22 cellular contexts compared by ENCODE assay signal in genomic region chr4:19005211-19005610, GRCh38.
DNase-seq lines count a peak whose midpoint lies in the region; ATAC-seq and TF ChIP-seq lines count a peak whose summit lies in the region.
"Had no signal": no experiment of that assay in that cellular context is flagged by ENCODE, and none has a peak within 500 bp of the region (broad histone marks: within the 10 kb centered on the region; RNA-seq: fewer than 3 reads in every experiment).

No MANE protein-coding gene starts in this region.

- no peaks in the 10 kb centered on the region for H3K27me3 ChIP-seq in AG04450 (ENCODE audit: control insufficient read depth, insufficient read depth, low read length)
- H3K27me3 ChIP-seq in H7 (ENCODE audit: control insufficient read depth, insufficient read depth, low read length): no peaks in the 10 kb centered on the region
- no peaks in the 10 kb centered on the region for H3K27me3 ChIP-seq in mesendoderm (ENCODE audit: insufficient read depth, low read length, poor library complexity)
- no peaks in the 10 kb centered on the region for H3K27me3 ChIP-seq in ascending aorta
- no peaks in the 10 kb centered on the region for H3K27me3 ChIP-seq in tibial artery
- H3K27me3 ChIP-seq: tibial nerve had no signal

- CTCF ChIA-PET in AG04450 (lab: Charles Lee): no interaction called here
- CTCF ChIA-PET in activated CD4-positive, alpha-beta T cell treated with anti-CD3 and anti-CD28 coated beads, Interleukin-2, amount 10 ng/mL, durations not matched to agents 7 days and 5 days (lab: Charles Lee): no interaction called here

- H3K4me3 ChIP-seq in AG04450 (ENCODE audit: low read depth, low read length): no peak overlapping the region
- H3K4me3 ChIP-seq in H7 (ENCODE audit: insufficient read depth, low read depth, low read length): no peak overlapping the region
- no peak overlapping the region for H3K4me3 ChIP-seq in mesendoderm (ENCODE audit: low read length)
- H3K4me3 ChIP-seq in ascending aorta: no peak overlapping the region
- no peak overlapping the region for H3K4me3 ChIP-seq in tibial artery
- H3K4me3 ChIP-seq: tibial nerve had no signal

- H3K4me3 Mint-ChIP-seq in stimulated activated effector memory CD8-positive, alpha-beta T cell treated with anti-CD3 and anti-CD28 coated beads, Interleukin-12 subunit alpha, Interleukin-12 subunit beta, amount 100 ng/mL, for 72 hours: no peak overlapping the region
- no peak overlapping the region for H3K4me3 Mint-ChIP-seq in activated CD4-positive, alpha-beta T cell treated with anti-CD3 and anti-CD28 coated beads, Interleukin-2, amount 10 ng/mL, durations not matched to agents 7 days and 5 days
- H3K4me3 Mint-ChIP-seq: activated CD4-positive, alpha-beta memory T cell treated with anti-CD3 and anti-CD28 coated beads, Interleukin-2, amount 10 ng/mL, durations not matched to agents 7 days and 5 days; activated T-cell treated with anti-CD3 and anti-CD28 coated beads, Interleukin-2, amount 50 U/mL, for 24 hours; CD4-positive, alpha-beta memory T cell; immature natural killer cell; natural killer cell treated with Interleukin-12 subunit alpha and Interleukin-12 subunit beta and Interleukin-15 and Interleukin-18, amount 100 ng/mL, for 72 hours; T-helper 17 cell had no signal

- H3K9me3 Mint-ChIP-seq in stimulated activated effector memory CD8-positive, alpha-beta T cell treated with anti-CD3 and anti-CD28 coated beads, Interleukin-12 subunit alpha, Interleukin-12 subunit beta, amount 100 ng/mL, for 72 hours: peaks cover 17% of the 10 kb centered on the region
- peaks cover 11% of the 10 kb centered on the region for H3K9me3 Mint-ChIP-seq in activated CD4-positive, alpha-beta T cell treated with anti-CD3 and anti-CD28 coated beads, Interleukin-2, amount 10 ng/mL, durations not matched to agents 7 days and 5 days

- no peak for ATAC-seq in stimulated activated effector memory CD8-positive, alpha-beta T cell treated with anti-CD3 and anti-CD28 coated beads, Interleukin-12 subunit alpha, Interleukin-12 subunit beta, amount 100 ng/mL, for 72 hours
- ATAC-seq: natural killer cell treated with Interleukin-12 subunit alpha and Interleukin-12 subunit beta and Interleukin-15 and Interleukin-18, amount 100 ng/mL, for 72 hours; T-helper 17 cell had no signal

- no CpG with 5 or more reads among the region's 1 CpG for WGBS in mesendoderm (ENCODE audit: extremely low coverage, insufficient coverage, low lambda C conversion rate)

- H3K4me1 ChIP-seq in mesendoderm (ENCODE audit: control insufficient read depth, low read depth, low read length): no peaks in the 10 kb centered on the region
- no peaks in the 10 kb centered on the region for H3K4me1 ChIP-seq in ascending aorta
- H3K4me1 ChIP-seq in tibial artery: no peaks in the 10 kb centered on the region
- H3K4me1 ChIP-seq: tibial nerve had no signal

- H3K36me3 Mint-ChIP-seq in stimulated activated effector memory CD8-positive, alpha-beta T cell treated with anti-CD3 and anti-CD28 coated beads, Interleukin-12 subunit alpha, Interleukin-12 subunit beta, amount 100 ng/mL, for 72 hours: no peaks in the 10 kb centered on the region
- no peaks in the 10 kb centered on the region for H3K36me3 Mint-ChIP-seq in activated CD4-positive, alpha-beta T cell treated with anti-CD3 and anti-CD28 coated beads, Interleukin-2, amount 10 ng/mL, durations not matched to agents 7 days and 5 days (ENCODE audit: low read depth)
- H3K36me3 Mint-ChIP-seq: CD4-positive, alpha-beta memory T cell; immature natural killer cell; natural killer cell treated with Interleukin-12 subunit alpha and Interleukin-12 subunit beta and Interleukin-15 and Interleukin-18, amount 100 ng/mL, for 72 hours had no signal

- no peaks in the 10 kb centered on the region for H3K79me2 ChIP-seq in mesendoderm (ENCODE audit: control insufficient read depth, insufficient read depth, low read length)

- H4K5ac ChIP-seq in mesendoderm (ENCODE audit: low read length): no peak overlapping the region

- H3K27ac ChIP-seq in AG04450 (ENCODE audit: low read depth, low read length): no peak overlapping the region
- peak overlapping the region; percentile 36 for H3K27ac ChIP-seq in mesendoderm (ENCODE audit: low read depth, low read length)
- H3K27ac ChIP-seq in ascending aorta: no peak overlapping the region
- H3K27ac ChIP-seq in tibial artery: no peak overlapping the region
- H3K27ac ChIP-seq: tibial nerve, WERI-Rb-1 had no signal

- H3K4me1 Mint-ChIP-seq in stimulated activated effector memory CD8-positive, alpha-beta T cell treated with anti-CD3 and anti-CD28 coated beads, Interleukin-12 subunit alpha, Interleukin-12 subunit beta, amount 100 ng/mL, for 72 hours: no peaks in the 10 kb centered on the region
- H3K4me1 Mint-ChIP-seq in activated CD4-positive, alpha-beta T cell treated with anti-CD3 and anti-CD28 coated beads, Interleukin-2, amount 10 ng/mL, durations not matched to agents 7 days and 5 days: no peaks in the 10 kb centered on the region
- H3K4me1 Mint-ChIP-seq: activated CD4-positive, alpha-beta memory T cell treated with anti-CD3 and anti-CD28 coated beads, Interleukin-2, amount 10 ng/mL, durations not matched to agents 7 days and 5 days; CD4-positive, alpha-beta memory T cell; immature natural killer cell; T-helper 17 cell had no signal

- DNase-seq in AG04450 (ENCODE audit: low read depth, low spot score) (peak; percentile 24), H7 (peak; percentile 1), dedifferentiated amniotic fluid mesenchymal stem cell (ENCODE audit: extremely low spot score) (peak; percentile 39), mesendoderm (peak; percentile 85), ascending aorta (ENCODE audit: low spot score in 2 of 2) (no peak), tibial artery (no peak)
- DNase-seq in stimulated activated effector memory CD8-positive, alpha-beta T cell treated with anti-CD3 and anti-CD28 coated beads, Interleukin-12 subunit alpha, Interleukin-12 subunit beta, amount 100 ng/mL, for 72 hours (ENCODE audit: low spot score in 2 of 2): no peak
- DNase-seq in activated CD4-positive, alpha-beta T cell treated with anti-CD3 and anti-CD28 coated beads, Interleukin-2, amount 10 ng/mL, durations not matched to agents 7 days and 5 days: no peak
- DNase-seq: activated CD4-positive, alpha-beta memory T cell treated with anti-CD3 and anti-CD28 coated beads, Interleukin-2, amount 10 ng/mL, durations not matched to agents 7 days and 5 days; activated naive CD4-positive, alpha-beta T cell treated with anti-CD3 and anti-CD28 coated beads, Interleukin-2, amount 50 U/mL, for 16 hours; activated T-cell treated with anti-CD3 and anti-CD28 coated beads, Interleukin-2, amount 50 U/mL, for 24 hours; CD4-positive, alpha-beta memory T cell; HCEC 1CT; immature natural killer cell; NCI-H1105; NCI-H524 treated with DMSO at 0.1 percent for 48 hours; SHP77; stimulated activated naive CD4-positive, alpha-beta T cell; T-helper 17 cell; WERI-Rb-1 had no signal

- H3K4me2 ChIP-seq in mesendoderm (ENCODE audit: low read length): no peak overlapping the region

- H3K9ac ChIP-seq in mesendoderm (ENCODE audit: low read length): no peak overlapping the region

- peak overlapping the region; percentile 41 for H3K18ac ChIP-seq in mesendoderm (ENCODE audit: low read length)

- no peak overlapping the region for H2AK5ac ChIP-seq in mesendoderm (ENCODE audit: low read length)

- no peak overlapping the region for H4K8ac ChIP-seq in mesendoderm (ENCODE audit: low read depth, low read length)

- H3K79me1 ChIP-seq in mesendoderm (ENCODE audit: low read length): no peaks in the 10 kb centered on the region

- H3K27ac Mint-ChIP-seq in stimulated activated effector memory CD8-positive, alpha-beta T cell treated with anti-CD3 and anti-CD28 coated beads, Interleukin-12 subunit alpha, Interleukin-12 subunit beta, amount 100 ng/mL, for 72 hours: no peak overlapping the region
- no peak overlapping the region for H3K27ac Mint-ChIP-seq in activated CD4-positive, alpha-beta T cell treated with anti-CD3 and anti-CD28 coated beads, Interleukin-2, amount 10 ng/mL, durations not matched to agents 7 days and 5 days
- H3K27ac Mint-ChIP-seq: activated CD4-positive, alpha-beta memory T cell treated with anti-CD3 and anti-CD28 coated beads, Interleukin-2, amount 10 ng/mL, durations not matched to agents 7 days and 5 days; activated T-cell treated with anti-CD3 and anti-CD28 coated beads, Interleukin-2, amount 50 U/mL, for 24 hours; CD4-positive, alpha-beta memory T cell; immature natural killer cell; natural killer cell treated with Interleukin-12 subunit alpha and Interleukin-12 subunit beta and Interleukin-15 and Interleukin-18, amount 100 ng/mL, for 72 hours; T-helper 17 cell had no signal

- no peak overlapping the region for H2BK5ac ChIP-seq in mesendoderm (ENCODE audit: low read length)

- H2BK15ac ChIP-seq in mesendoderm (replicated peaks; ENCODE audit: low read depth): no peak overlapping the region

- H3K36me3 ChIP-seq in H7 (replicated peaks; ENCODE audit: control insufficient read depth, insufficient read depth, low read length) (no peaks in the 10 kb centered on the region), mesendoderm (ENCODE audit: control insufficient read depth, insufficient read depth, low read length) (no peaks in the 10 kb centered on the region), ascending aorta (no peaks in the 10 kb centered on the region), tibial artery (no peaks in the 10 kb centered on the region)
- H3K36me3 ChIP-seq: tibial nerve, WERI-Rb-1 had no signal

- H3K9me3 ChIP-seq in AG04450 (ENCODE audit: control insufficient read depth, insufficient read depth, low read length): no peaks in the 10 kb centered on the region
- H3K9me3 ChIP-seq in ascending aorta: no peaks in the 10 kb centered on the region
- H3K9me3 ChIP-seq in tibial artery: no peaks in the 10 kb centered on the region

- no peaks in the 10 kb centered on the region for H3K27me3 Mint-ChIP-seq in activated CD4-positive, alpha-beta T cell treated with anti-CD3 and anti-CD28 coated beads, Interleukin-2, amount 10 ng/mL, durations not matched to agents 7 days and 5 days
- H3K27me3 Mint-ChIP-seq: activated CD4-positive, alpha-beta memory T cell treated with anti-CD3 and anti-CD28 coated beads, Interleukin-2, amount 10 ng/mL, durations not matched to agents 7 days and 5 days; activated T-cell treated with anti-CD3 and anti-CD28 coated beads, Interleukin-2, amount 50 U/mL, for 24 hours; CD4-positive, alpha-beta memory T cell; natural killer cell treated with Interleukin-12 subunit alpha and Interleukin-12 subunit beta and Interleukin-15 and Interleukin-18, amount 100 ng/mL, for 72 hours; T-helper 17 cell had no signal

- TF ChIP-seq CTCF in AG04450 (IDR thresholded peaks at IDR 0.05; ENCODE audit: low read depth, low read length) (no peak), ascending aorta (IDR thresholded peaks at IDR 0.05) (no peak), tibial artery (IDR thresholded peaks at IDR 0.05) (no peak)

- no peak overlapping the region for H3K23ac ChIP-seq in mesendoderm (ENCODE audit: low read length)

- intact Hi-C loops in ascending aorta (cut with DNase I) (no loop called here), tibial artery (cut with DNase I; ENCODE audit: low total_unique reads) (no loop called here)

- H3K56ac ChIP-seq in mesendoderm (ENCODE audit: low read length): no peak overlapping the region

- no peak overlapping the region for H2BK120ac ChIP-seq in mesendoderm (ENCODE audit: low read depth, low read length)

- no peak overlapping the region for H3K4ac ChIP-seq in mesendoderm (ENCODE audit: low read depth, low read length)

- POLR2A ChIA-PET in AG04450 (lab: Yijun Ruan, JAX): no interaction called here
- POLR2A ChIA-PET in activated CD4-positive, alpha-beta T cell treated with anti-CD3 and anti-CD28 coated beads, Interleukin-2, amount 10 ng/mL, durations not matched to agents 7 days and 5 days (lab: Charles Lee): no interaction called here

Comparison
In these comparisons a context has a peak if more than half of its experiments do, and no peak if none do; other contexts are left out.
1. DNase-seq: peak in AG04450 (single experiment), H7 (single experiment), dedifferentiated amniotic fluid mesenchymal stem cell (single experiment) and mesendoderm (single experiment); none in stimulated activated effector memory CD8-positive, alpha-beta T cell treated with anti-CD3 and anti-CD28 coated beads, Interleukin-12 subunit alpha, Interleukin-12 subunit beta, amount 100 ng/mL, for 72 hours (0 of 2), activated CD4-positive, alpha-beta T cell treated with anti-CD3 and anti-CD28 coated beads, Interleukin-2, amount 10 ng/mL, durations not matched to agents 7 days and 5 days (single experiment), ascending aorta (0 of 2) and tibial artery (0 of 2).